In genomic region chr5:149982505-149982904, GRCh38 we compare ENCODE assay signal across 2 cellular contexts.
A peak's percentile ranks its signal among the peaks of the same experiment; 100 is the strongest.
TF ChIP-seq lines count a peak whose summit lies in the region.

No MANE protein-coding gene starts in this region.

TF ChIP-seq in A549, 52 proteins besides CTCF, POLR2A, EP300 and RAD21:
- no peak for TF ChIP-seq USF2 (IDR thresholded peaks at IDR 0.05)
- peak; percentile 88 for TF ChIP-seq MAFK (IDR thresholded peaks at IDR 0.05; ENCODE audit: partially characterized antibody)

TF ChIP-seq in K562, 482 proteins besides CTCF, POLR2A, EP300 and RAD21:
- TF ChIP-seq KDM4B (IDR thresholded peaks at IDR 0.05; ENCODE audit: borderline replicate concordance in 2 of 2, low read depth in 1 of 2) = no peak
- TF ChIP-seq RAD51 (IDR thresholded peaks at IDR 0.05; ENCODE audit: borderline replicate concordance, low read depth) = no peak
- peak; percentile 56; the same call in 1 of the 2 replicates for TF ChIP-seq MAFG (tag; conservative IDR thresholded peaks at IDR 0.05)
- TF ChIP-seq SFPQ (IDR thresholded peaks at IDR 0.05; ENCODE audit: low read depth, low read length) = no peak
- TF ChIP-seq MAFF (IDR thresholded peaks at IDR 0.05; ENCODE audit: low read length) = peak; percentile 40; the same call in 1 of the 2 replicates
- TF ChIP-seq ZNF699 (CRISPR knock-in tag; IDR thresholded peaks at IDR 0.05; ENCODE audit: insufficient replicate concordance) = no peak
- peak; percentile 71 for TF ChIP-seq C11orf30 (IDR thresholded peaks at IDR 0.05; ENCODE audit: low read depth)
- 0 out of 2 replicates have a peak, but pooled peaks have one; percentile 19 for TF ChIP-seq MAFK (IDR thresholded peaks at IDR 0.05; ENCODE audit: low read length)
- no peak for TF ChIP-seq ZFP36 (IDR thresholded peaks at IDR 0.05; ENCODE audit: low read depth, low read length, partially characterized antibody)
- no peak for TF ChIP-seq CC2D1A (IDR thresholded peaks at IDR 0.05)
- TF ChIP-seq HMG20B (CRISPR knock-in tag; IDR thresholded peaks at IDR 0.05) = no peak
- peak; percentile 82 for TF ChIP-seq ZNF316 (IDR thresholded peaks at IDR 0.05)
- no peak for TF ChIP-seq HMGN3 (IDR thresholded peaks at IDR 0.05; ENCODE audit: borderline replicate concordance, extremely low read depth, insufficient read length, low read depth, low read length)
